In genomic region chr10:78973901-78974408, GRCh38 we compare ENCODE assay signal across 8 cellular contexts.
DNase-seq lines count a peak whose midpoint lies in the region; ATAC-seq and TF ChIP-seq lines count a peak whose summit lies in the region.

No MANE protein-coding gene starts in this region.

- H3K4me3 ChIP-seq in Jurkat, Clone E6-1 (ENCODE audit: low read length): peak overlapping the region; percentile 55
- H3K4me3 ChIP-seq in Panc1 (ENCODE audit: low read depth in 2 of 2, low read length in 2 of 2) (peak overlapping the region; percentile 44 to 56), adipocyte (ENCODE audit: low read length) (peak overlapping the region; percentile 76), trophoblast cell (ENCODE audit: low read depth, low read length) (peak overlapping the region; percentile 51)

- no peak for TF ChIP-seq CTCF in Panc1 (IDR thresholded peaks at IDR 0.05)

- WGBS in trophoblast cell (ENCODE audit: extremely low coverage, insufficient coverage, insufficient read length): no CpG with 5 or more reads among the region's 41 CpGs

- H3K27ac ChIP-seq in Panc1 (ENCODE audit: low read length) (peak overlapping the region; percentile 99), trophoblast cell (ENCODE audit: low read depth, low read length) (peak overlapping the region; percentile 75)

- H3K79me1 ChIP-seq in trophoblast cell (ENCODE audit: low read length): peaks cover 16% of the 10 kb centered on the region

- H3K9ac ChIP-seq in adipocyte (ENCODE audit: low read length): peak overlapping the region; percentile 95
- no peak overlapping the region for H3K9ac ChIP-seq in trophoblast cell (ENCODE audit: low read length)

- H3K4me1 ChIP-seq in Panc1 (ENCODE audit: control insufficient read depth, insufficient read depth, low read length) (peaks cover 31% of the 10 kb centered on the region), adipocyte (ENCODE audit: control insufficient read depth, insufficient read depth, low read length) (peaks cover 41% of the 10 kb centered on the region), trophoblast cell (ENCODE audit: control insufficient read depth in 1 of 2, insufficient read depth in 2 of 2, low read length in 2 of 2) (peaks cover 28 to 35% of the 10 kb centered on the region in 2 experiments)

- H3K4me2 ChIP-seq in trophoblast cell (ENCODE audit: low read length): peak overlapping the region; percentile 63

- peak; percentile 92 for DNase-seq in DMS153 (lab: John Stamatoyannopoulos, UW)
- peak; percentile 43 for DNase-seq in Jurkat, Clone E6-1 (ENCODE audit: low read depth, low spot score)
- peak; percentile 28 for DNase-seq in Panc1 (ENCODE audit: low read depth, low spot score)
- no peak for DNase-seq in adipocyte (ENCODE audit: low read depth)
- peak; percentile 86 for DNase-seq in cardiac septum (ENCODE audit: low spot score)
- DNase-seq in trophoblast cell: peak; percentile 27 to 58
- no peak for DNase-seq in dedifferentiated amniotic fluid mesenchymal stem cell (ENCODE audit: extremely low spot score)

- ATAC-seq in GM21737 (IDR thresholded peaks at IDR 0.05; ENCODE audit: unreplicated experiment) (peak; percentile 33), Panc1 (peak; percentile 78)

- H3K23ac ChIP-seq in trophoblast cell (ENCODE audit: low read length): no peak overlapping the region

- BruUV-seq in Panc1 (replicated peaks; lab: Mats Ljungman, UMichigan): no TSS peak

- H2BK5ac ChIP-seq in trophoblast cell (ENCODE audit: low read depth, low read length, poor library complexity): peak overlapping the region; percentile 53

- no peak overlapping the region for H3K18ac ChIP-seq in trophoblast cell (ENCODE audit: low read length)

- no peak overlapping the region for H2BK120ac ChIP-seq in trophoblast cell (ENCODE audit: insufficient read depth, low read length, poor library complexity)

- H3K4ac ChIP-seq in trophoblast cell (ENCODE audit: low read depth, low read length): no peak overlapping the region

- in situ Hi-C loops in Panc1 (cut with HindIII; ENCODE audit: low pct_unique_long_range_greater_than_20kb, low sequenced_read_pairs): no loop called here

- peak overlapping the region; percentile 65 for H4K91ac ChIP-seq in trophoblast cell (ENCODE audit: low read depth, low read length)

- CTCF ChIA-PET in Panc1 (lab: Charles Lee): interaction anchor here (0.6 to 2.4 kb wide), 5 partner anchors 10 to 128 kb away, joined by 3 to 11 read pairs (median 3); no protein-coding TSS in a partner anchor

- no peak overlapping the region for H2AK5ac ChIP-seq in trophoblast cell (ENCODE audit: low read length)

- no peaks in the 10 kb centered on the region for H3K36me3 ChIP-seq in Panc1 (ENCODE audit: control insufficient read depth, insufficient read depth, low read length)
- no peaks in the 10 kb centered on the region for H3K36me3 ChIP-seq in adipocyte (ENCODE audit: control insufficient read depth, insufficient read depth, low read length, severe bottlenecking)
- no peaks in the 10 kb centered on the region for H3K36me3 ChIP-seq in trophoblast cell (ENCODE audit: control insufficient read depth in 1 of 2, insufficient read depth in 2 of 2, low read length in 2 of 2)

- H3K14ac ChIP-seq in trophoblast cell (ENCODE audit: low read length): no peak overlapping the region

- H4K12ac ChIP-seq in trophoblast cell (ENCODE audit: low read depth, low read length): no peak overlapping the region

- POLR2A ChIA-PET in Panc1 (lab: Charles Lee): interaction anchor here (0.6 to 1.1 kb wide), 4 partner anchors 10 to 168 kb away, joined by 3 to 21 read pairs (median 9); no protein-coding TSS in a partner anchor

- no peak overlapping the region for H2AFZ ChIP-seq in trophoblast cell (ENCODE audit: insufficient read depth, low read length, poor library complexity)

- peak overlapping the region; percentile 55 for H4K8ac ChIP-seq in trophoblast cell (ENCODE audit: low read depth, low read length)

- no peak overlapping the region for H2BK12ac ChIP-seq in trophoblast cell (ENCODE audit: low read length)

- peaks cover 6% of the 10 kb centered on the region for H3K79me2 ChIP-seq in trophoblast cell (ENCODE audit: control insufficient read depth, insufficient read depth, low read length, poor library complexity)

- no peaks in the 10 kb centered on the region for H3K27me3 ChIP-seq in Panc1 (ENCODE audit: control insufficient read depth, insufficient read depth, low read length)
- no peaks in the 10 kb centered on the region for H3K27me3 ChIP-seq in adipocyte (replicated peaks; ENCODE audit: control insufficient read depth, insufficient read depth, low read length)
- no peaks in the 10 kb centered on the region for H3K27me3 ChIP-seq in trophoblast cell (ENCODE audit: insufficient read depth, low read length)

- intact Hi-C loops in Panc1 (cut with micrococcal nuclease; ENCODE audit: unreplicated experiment) (loop anchor here (2.0 to 10.0 kb wide), 3 partner anchors 93 to 309 kb away; no protein-coding TSS in a partner anchor), cardiac septum (cut with DNase I) (loop anchor here (2.0 to 10.0 kb wide), 6 partner anchors 21 to 759 kb away; partner anchors contain the start of gene ZMIZ1)

- H3K9me3 ChIP-seq in Panc1 (ENCODE audit: control insufficient read depth, insufficient read depth, low read depth, low read length) (no peaks in the 10 kb centered on the region), adipocyte (ENCODE audit: control insufficient read depth, low read length) (no peaks in the 10 kb centered on the region), trophoblast cell (ENCODE audit: insufficient read depth, low read depth, low read length) (no peaks in the 10 kb centered on the region)

Comparison
In these comparisons a context has a peak if more than half of its experiments do, and no peak if none do; other contexts are left out.
1. DNase-seq: peak in DMS153 (single experiment), Jurkat, Clone E6-1 (single experiment), Panc1 (single experiment), cardiac septum (single experiment) and trophoblast cell (2 of 2); none in adipocyte (single experiment) and dedifferentiated amniotic fluid mesenchymal stem cell (single experiment).
2. Peak in every context shown above with its lines, with median percentiles within 50 percentile points of each other: H3K4me3 ChIP-seq.